9 cellular contexts compared by ENCODE assay signal in the genomic region with DNA sequence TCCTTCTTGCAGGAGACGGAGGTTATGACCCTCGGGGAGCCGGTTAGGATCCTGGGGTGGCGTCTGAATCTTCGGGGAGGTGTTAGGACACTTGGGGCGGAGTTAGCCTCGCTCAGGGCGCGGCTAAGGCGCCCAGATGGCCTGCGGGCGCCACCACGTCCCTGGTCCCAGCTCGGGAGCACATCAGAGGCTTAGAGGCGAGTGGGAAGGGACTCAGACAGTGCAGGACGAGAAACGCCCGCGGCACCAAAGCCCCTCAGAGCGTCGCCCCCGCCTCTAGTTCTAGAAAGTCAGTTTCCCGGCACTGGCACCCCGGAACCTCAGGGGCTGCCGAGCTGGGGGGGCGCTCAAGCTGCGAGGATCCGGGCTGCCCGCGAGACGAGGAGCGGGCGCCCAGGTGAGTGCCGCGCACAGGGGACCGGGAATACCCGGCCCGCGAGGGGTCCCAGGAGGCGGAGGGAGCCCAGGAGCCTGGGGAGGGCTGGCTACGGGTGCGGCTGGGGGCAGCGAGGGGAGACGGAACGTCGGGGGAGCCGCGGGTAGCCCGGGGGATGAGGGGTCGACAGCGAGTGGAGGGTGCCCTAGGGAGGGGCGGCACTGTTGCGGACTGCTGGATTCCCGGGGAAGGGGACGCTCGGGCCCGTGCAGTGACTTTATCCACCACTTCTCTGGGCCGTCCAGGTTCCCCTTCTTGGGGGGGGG. TPM values are rescaled to one million over a fixed set of nuclear protein-coding genes. Genes with fewer than 3 reads are reported as not detected.
DNase-seq lines count a peak whose midpoint lies in the region; ATAC-seq lines count a peak whose summit lies in the region.
"Had no signal": no experiment of that assay in that cellular context is flagged by ENCODE, and none has a peak within 500 bp of the region (broad histone marks: within the 10 kb centered on the region; RNA-seq: fewer than 3 reads in every experiment).

Gene HCK (plus strand): TSS at position 153 of the 702 bp plus-strand sequence.

- intact Hi-C loops in left colon (cut with DNase I, micrococcal nuclease) = no loop called here

- H3K27ac ChIP-seq in substantia nigra (ENCODE audit: low read depth, low read length, poor library complexity, severe bottlenecking) = peak within 1 kb of the TSS; percentile 61
- H3K27ac ChIP-seq: SJSA1 had no signal

- DNase-seq in SIG-M5 treated with dmso at 0.1 percent for 504 hours (lab: John Stamatoyannopoulos, UW; ENCODE audit: unreplicated experiment) (peak; percentile 50), SIG-M5 (lab: John Stamatoyannopoulos, UW) (no peak), UCSD-AML1 (lab: John Stamatoyannopoulos, UW; ENCODE audit: unreplicated experiment) (peak; percentile 81), left colon (peak in 1 of 2 donors; percentile 32), substantia nigra (lab: John Stamatoyannopoulos, UW) (peak in 4 of 49 donors; percentile 12 to 27 (median 22)), SK-N-DZ (ENCODE audit: low spot score) (no peak)
- no peak for DNase-seq in activated CD4-positive, CD25-positive, alpha-beta regulatory T cell treated with anti-CD3 and anti-CD28 coated beads, Interleukin-2, amount 50 U/mL, for 72 hours

- ATAC-seq in left colon = peak; percentile 52
- no peak for ATAC-seq in GM19397 (IDR thresholded peaks at IDR 0.05; ENCODE audit: unreplicated experiment)

RNA-seq across cellular contexts. Expression of gene HCK, which starts in this region (rescaled TPM):
- total RNA-seq in left colon = 1 to 10 TPM; 5.5 to 9.7 TPM
- not detected in 2 replicates for polyA plus RNA-seq in SK-N-DZ (2014; cell fraction: cytosol; rRNA removed)
- polyA plus RNA-seq in SK-N-DZ (2014; cell fraction: nucleus; rRNA removed) = not detected in 2 replicates
- total RNA-seq: SJSA1 had no signal

Comparison
In these comparisons a context has a peak if more than half of its experiments do, and no peak if none do; other contexts are left out.
1. DNase-seq: peak in SIG-M5 treated with dmso at 0.1 percent for 504 hours (single experiment) and UCSD-AML1 (single experiment); none in SIG-M5 (single experiment), SK-N-DZ (single experiment) and activated CD4-positive, CD25-positive, alpha-beta regulatory T cell treated with anti-CD3 and anti-CD28 coated beads, Interleukin-2, amount 50 U/mL, for 72 hours (single experiment).